1 cellular context compared by ENCODE assay signal in the genomic region with DNA sequence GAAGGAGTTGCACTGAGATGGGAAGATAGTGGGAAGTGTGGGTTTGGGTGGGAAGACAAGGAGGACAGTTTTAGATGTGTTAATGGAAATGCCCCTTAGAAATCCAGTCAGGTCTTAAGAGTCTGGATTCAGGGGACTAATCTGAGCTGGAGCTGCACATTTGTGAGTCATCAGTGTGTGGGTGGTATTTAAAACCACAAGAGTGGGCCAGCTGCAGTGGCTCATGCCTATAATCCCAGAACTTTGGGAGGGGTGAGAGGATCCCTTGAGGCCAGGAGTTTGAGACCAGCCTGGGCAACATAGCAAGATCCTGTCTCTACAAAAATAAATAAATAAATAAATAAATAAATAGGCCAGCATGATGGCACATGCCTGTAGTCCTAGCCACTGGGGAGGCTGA.
TF ChIP-seq lines count a peak whose summit lies in the region.

No MANE protein-coding gene starts in this region.

TF ChIP-seq in HepG2, 621 proteins besides CTCF, POLR2A, EP300 and RAD21:
- TF ChIP-seq, protein P1, sequence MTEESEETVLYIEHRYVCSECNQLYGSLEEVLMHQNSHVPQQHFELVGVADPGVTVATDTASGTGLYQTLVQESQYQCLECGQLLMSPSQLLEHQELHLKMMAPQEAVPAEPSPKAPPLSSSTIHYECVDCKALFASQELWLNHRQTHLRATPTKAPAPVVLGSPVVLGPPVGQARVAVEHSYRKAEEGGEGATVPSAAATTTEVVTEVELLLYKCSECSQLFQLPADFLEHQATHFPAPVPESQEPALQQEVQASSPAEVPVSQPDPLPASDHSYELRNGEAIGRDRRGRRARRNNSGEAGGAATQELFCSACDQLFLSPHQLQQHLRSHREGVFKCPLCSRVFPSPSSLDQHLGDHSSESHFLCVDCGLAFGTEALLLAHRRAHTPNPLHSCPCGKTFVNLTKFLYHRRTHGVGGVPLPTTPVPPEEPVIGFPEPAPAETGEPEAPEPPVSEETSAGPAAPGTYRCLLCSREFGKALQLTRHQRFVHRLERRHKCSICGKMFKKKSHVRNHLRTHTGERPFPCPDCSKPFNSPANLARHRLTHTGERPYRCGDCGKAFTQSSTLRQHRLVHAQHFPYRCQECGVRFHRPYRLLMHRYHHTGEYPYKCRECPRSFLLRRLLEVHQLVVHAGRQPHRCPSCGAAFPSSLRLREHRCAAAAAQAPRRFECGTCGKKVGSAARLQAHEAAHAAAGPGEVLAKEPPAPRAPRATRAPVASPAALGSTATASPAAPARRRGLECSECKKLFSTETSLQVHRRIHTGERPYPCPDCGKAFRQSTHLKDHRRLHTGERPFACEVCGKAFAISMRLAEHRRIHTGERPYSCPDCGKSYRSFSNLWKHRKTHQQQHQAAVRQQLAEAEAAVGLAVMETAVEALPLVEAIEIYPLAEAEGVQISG (CRISPR knock-in tag; IDR thresholded peaks at IDR 0.05), result no peak
- TF ChIP-seq KDM2A (CRISPR knock-in tag; IDR thresholded peaks at IDR 0.05; ENCODE audit: borderline replicate concordance, low read depth), result no peak
- TF ChIP-seq PITX1 (CRISPR knock-in tag; IDR thresholded peaks at IDR 0.05), result no peak
- TF ChIP-seq, protein P2, sequence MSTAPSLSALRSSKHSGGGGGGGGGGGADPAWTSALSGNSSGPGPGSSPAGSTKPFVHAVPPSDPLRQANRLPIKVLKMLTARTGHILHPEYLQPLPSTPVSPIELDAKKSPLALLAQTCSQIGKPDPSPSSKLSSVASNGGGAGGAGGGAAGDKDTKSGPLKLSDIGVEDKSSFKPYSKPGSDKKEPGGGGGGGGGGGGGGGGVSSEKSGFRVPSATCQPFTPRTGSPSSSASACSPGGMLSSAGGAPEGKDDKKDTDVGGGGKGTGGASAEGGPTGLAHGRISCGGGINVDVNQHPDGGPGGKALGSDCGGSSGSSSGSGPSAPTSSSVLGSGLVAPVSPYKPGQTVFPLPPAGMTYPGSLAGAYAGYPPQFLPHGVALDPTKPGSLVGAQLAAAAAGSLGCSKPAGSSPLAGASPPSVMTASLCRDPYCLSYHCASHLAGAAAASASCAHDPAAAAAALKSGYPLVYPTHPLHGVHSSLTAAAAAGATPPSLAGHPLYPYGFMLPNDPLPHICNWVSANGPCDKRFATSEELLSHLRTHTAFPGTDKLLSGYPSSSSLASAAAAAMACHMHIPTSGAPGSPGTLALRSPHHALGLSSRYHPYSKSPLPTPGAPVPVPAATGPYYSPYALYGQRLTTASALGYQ (CRISPR knock-in tag; IDR thresholded peaks at IDR 0.05), result no peak
- no peak for TF ChIP-seq ZSCAN31 (CRISPR knock-in tag; IDR thresholded peaks at IDR 0.05; ENCODE audit: low read depth)
- no peak for TF ChIP-seq ZNF350 (CRISPR knock-in tag; IDR thresholded peaks at IDR 0.05; ENCODE audit: borderline replicate concordance, low read depth)
- TF ChIP-seq, protein P3, sequence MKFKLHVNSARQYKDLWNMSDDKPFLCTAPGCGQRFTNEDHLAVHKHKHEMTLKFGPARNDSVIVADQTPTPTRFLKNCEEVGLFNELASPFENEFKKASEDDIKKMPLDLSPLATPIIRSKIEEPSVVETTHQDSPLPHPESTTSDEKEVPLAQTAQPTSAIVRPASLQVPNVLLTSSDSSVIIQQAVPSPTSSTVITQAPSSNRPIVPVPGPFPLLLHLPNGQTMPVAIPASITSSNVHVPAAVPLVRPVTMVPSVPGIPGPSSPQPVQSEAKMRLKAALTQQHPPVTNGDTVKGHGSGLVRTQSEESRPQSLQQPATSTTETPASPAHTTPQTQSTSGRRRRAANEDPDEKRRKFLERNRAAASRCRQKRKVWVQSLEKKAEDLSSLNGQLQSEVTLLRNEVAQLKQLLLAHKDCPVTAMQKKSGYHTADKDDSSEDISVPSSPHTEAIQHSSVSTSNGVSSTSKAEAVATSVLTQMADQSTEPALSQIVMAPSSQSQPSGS (CRISPR knock-in tag; IDR thresholded peaks at IDR 0.05), result no peak
- TF ChIP-seq AGO2 (optimal IDR thresholded peaks at IDR 0.05; ENCODE audit: low read depth, low read length), result no peak
- TF ChIP-seq IRX3 (CRISPR knock-in tag; IDR thresholded peaks at IDR 0.05; ENCODE audit: borderline replicate concordance, low read depth), result no peak
- no peak for TF ChIP-seq CBX2 (IDR thresholded peaks at IDR 0.05; ENCODE audit: low read depth, low read length)
- no peak for TF ChIP-seq CBX2 (CRISPR knock-in tag; IDR thresholded peaks at IDR 0.05; ENCODE audit: low read depth)
- TF ChIP-seq ZBTB7B (CRISPR knock-in tag; IDR thresholded peaks at IDR 0.05), result no peak
- TF ChIP-seq, protein P4, sequence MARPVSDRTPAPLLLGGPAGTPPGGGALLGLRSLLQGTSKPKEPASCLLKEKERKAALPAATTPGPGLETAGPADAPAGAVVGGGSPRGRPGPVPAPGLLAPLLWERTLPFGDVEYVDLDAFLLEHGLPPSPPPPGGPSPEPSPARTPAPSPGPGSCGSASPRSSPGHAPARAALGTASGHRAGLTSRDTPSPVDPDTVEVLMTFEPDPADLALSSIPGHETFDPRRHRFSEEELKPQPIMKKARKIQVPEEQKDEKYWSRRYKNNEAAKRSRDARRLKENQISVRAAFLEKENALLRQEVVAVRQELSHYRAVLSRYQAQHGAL (CRISPR knock-in tag; IDR thresholded peaks at IDR 0.05; ENCODE audit: not compliant biosample characterization), result no peak
- no peak for TF ChIP-seq GTF2F1 (IDR thresholded peaks at IDR 0.05; ENCODE audit: low read length)
- TF ChIP-seq ELF3 (CRISPR knock-in tag; IDR thresholded peaks at IDR 0.05), result no peak
- no peak for TF ChIP-seq BCL6 (CRISPR knock-in tag; IDR thresholded peaks at IDR 0.05)
TF ChIP-seq in HepG2: peak in this region for 0.
